10 cellular contexts compared by ENCODE assay signal in genomic region chr21:14482165-14482564, GRCh38.
DNase-seq lines count a peak whose midpoint lies in the region; ATAC-seq and TF ChIP-seq lines count a peak whose summit lies in the region.
"Had no signal": no experiment of that assay in that cellular context is flagged by ENCODE, and none has a peak within 500 bp of the region (broad histone marks: within the 10 kb centered on the region; RNA-seq: fewer than 3 reads in every experiment).

No MANE protein-coding gene starts in this region.

- peak; percentile 43 for ATAC-seq in Right ventricle myocardium superior (ENCODE audit: poor library complexity)
- peak; percentile 87 for ATAC-seq in stimulated activated memory B cell treated with anti-CD40 and anti-IgM and Interleukin-4, amounts not matched to agents 10 μg/mL and 1 μg/mL and 100 μg/mL, for 72 hours
- ATAC-seq in HG02840 (IDR thresholded peaks at IDR 0.05; ENCODE audit: low FRiP score, unreplicated experiment), result no peak

- no peak overlapping the region for H3K9ac ChIP-seq in Loucy (ENCODE audit: low read depth, low read length, poor library complexity, severe bottlenecking)

- H4K20me1 ChIP-seq in Loucy (ENCODE audit: insufficient read depth, low read length, poor library complexity, severe bottlenecking), result no peaks in the 10 kb centered on the region

- H3K27ac ChIP-seq in right atrium auricular region, result no peak overlapping the region

- no peaks in the 10 kb centered on the region for H3K27me3 ChIP-seq in right atrium auricular region
- no peaks in the 10 kb centered on the region for H3K27me3 ChIP-seq in Loucy (ENCODE audit: insufficient read depth, low read length, poor library complexity, severe bottlenecking)
- H3K27me3 ChIP-seq: esophagus squamous epithelium had no signal

- H2AFZ ChIP-seq in Loucy (ENCODE audit: low read length), result peak overlapping the region; percentile 56

- no peaks in the 10 kb centered on the region for H3K9me2 ChIP-seq in Loucy (replicated peaks; ENCODE audit: low read depth, low read length)

- no peaks in the 10 kb centered on the region for H3F3A ChIP-seq in Loucy (ENCODE audit: low read depth)

- peaks cover 34% of the 10 kb centered on the region for H3K36me3 Mint-ChIP-seq in stimulated activated memory B cell treated with anti-CD40 and anti-IgM and Interleukin-4, amounts not matched to agents 10 μg/mL and 1 μg/mL and 100 μg/mL, for 72 hours

- CTCF ChIA-PET in HEK293T (lab: Yijun Ruan, JAX), result no interaction called here

- no peaks in the 10 kb centered on the region for H3K79me2 ChIP-seq in Loucy (ENCODE audit: insufficient read depth, low read length)

- H3K27me3 Mint-ChIP-seq in stimulated activated memory B cell treated with anti-CD40 and anti-IgM and Interleukin-4, amounts not matched to agents 10 μg/mL and 1 μg/mL and 100 μg/mL, for 72 hours, result no peaks in the 10 kb centered on the region

- H3K4me1 Mint-ChIP-seq in stimulated activated memory B cell treated with anti-CD40 and anti-IgM and Interleukin-4, amounts not matched to agents 10 μg/mL and 1 μg/mL and 100 μg/mL, for 72 hours, result peaks cover 65% of the 10 kb centered on the region

- TF ChIP-seq CTCF in right atrium auricular region (IDR thresholded peaks at IDR 0.05) (no peak), Loucy (conservative IDR thresholded peaks at IDR 0.05; ENCODE audit: low read length) (no peak)

- H3K27ac Mint-ChIP-seq in stimulated activated memory B cell treated with anti-CD40 and anti-IgM and Interleukin-4, amounts not matched to agents 10 μg/mL and 1 μg/mL and 100 μg/mL, for 72 hours, result peak overlapping the region; percentile 87

- DNase-seq in Right ventricle myocardium superior, result no peak
- DNase-seq in right atrium auricular region (ENCODE audit: low spot score), result no peak
- DNase-seq in activated effector memory CD4-positive, alpha-beta T cell treated with anti-CD3 and anti-CD28 coated beads, Interleukin-2, amount 50 U/mL, for 16 hours, result peak; percentile 62
- no peak for DNase-seq in HEK293T (ENCODE audit: extremely low spot score)
- DNase-seq in NCI-H187 treated with DMSO at 0.1 percent for 48 hours (lab: John Stamatoyannopoulos, UW), result no peak
- DNase-seq: activated CD8-positive, alpha-beta memory T cell treated with anti-CD3 and anti-CD28 coated beads for 24 hours; esophagus squamous epithelium had no signal

- H3K36me3 ChIP-seq in right atrium auricular region, result no peaks in the 10 kb centered on the region
- no peaks in the 10 kb centered on the region for H3K36me3 ChIP-seq in Loucy (ENCODE audit: insufficient read depth, low read length)
- H3K36me3 ChIP-seq: esophagus squamous epithelium had no signal

- H3K9me3 Mint-ChIP-seq in stimulated activated memory B cell treated with anti-CD40 and anti-IgM and Interleukin-4, amounts not matched to agents 10 μg/mL and 1 μg/mL and 100 μg/mL, for 72 hours, result peaks cover 15% of the 10 kb centered on the region

- intact Hi-C loops in Right ventricle myocardium superior (cut with DNase I), result no loop called here

- H3K4me1 ChIP-seq in right atrium auricular region, result no peaks in the 10 kb centered on the region
- H3K4me1 ChIP-seq in Loucy (ENCODE audit: insufficient read depth, low read length, poor library complexity, severe bottlenecking), result peaks cover 17% of the 10 kb centered on the region

- POLR2A ChIA-PET in HEK293T (lab: Yijun Ruan, JAX), result no interaction called here

- H3K9me3 ChIP-seq in right atrium auricular region (no peaks in the 10 kb centered on the region), Loucy (ENCODE audit: insufficient read depth, low read depth, low read length) (no peaks in the 10 kb centered on the region)
- H3K9me3 ChIP-seq: esophagus squamous epithelium had no signal

- H3K4me3 ChIP-seq in right atrium auricular region (no peak overlapping the region), Loucy (ENCODE audit: low read length, poor library complexity, severe bottlenecking) (peak overlapping the region; percentile 52)
- H3K4me3 ChIP-seq: esophagus squamous epithelium had no signal

- H3K4me3 Mint-ChIP-seq in stimulated activated memory B cell treated with anti-CD40 and anti-IgM and Interleukin-4, amounts not matched to agents 10 μg/mL and 1 μg/mL and 100 μg/mL, for 72 hours, result peak overlapping the region; percentile 1

- H3K4me2 ChIP-seq in Loucy (ENCODE audit: low read depth, low read length, poor library complexity, severe bottlenecking), result peak overlapping the region; percentile 60

TF ChIP-seq in HEK293T, 16 proteins besides CTCF, POLR2A, EP300 and RAD21:
- no peak for TF ChIP-seq PKNOX1 (IDR thresholded peaks at IDR 0.05)
- no peak for TF ChIP-seq FOXM1 (IDR thresholded peaks at IDR 0.05; ENCODE audit: borderline replicate concordance)
- TF ChIP-seq BHLHE40 (IDR thresholded peaks at IDR 0.05; ENCODE audit: borderline replicate concordance), result no peak
- TF ChIP-seq FOXK2 (IDR thresholded peaks at IDR 0.05), result no peak
- TF ChIP-seq L3MBTL2 (conservative IDR thresholded peaks at IDR 0.05), result no peak
